28 cellular contexts compared by ENCODE assay signal in the genomic region with DNA sequence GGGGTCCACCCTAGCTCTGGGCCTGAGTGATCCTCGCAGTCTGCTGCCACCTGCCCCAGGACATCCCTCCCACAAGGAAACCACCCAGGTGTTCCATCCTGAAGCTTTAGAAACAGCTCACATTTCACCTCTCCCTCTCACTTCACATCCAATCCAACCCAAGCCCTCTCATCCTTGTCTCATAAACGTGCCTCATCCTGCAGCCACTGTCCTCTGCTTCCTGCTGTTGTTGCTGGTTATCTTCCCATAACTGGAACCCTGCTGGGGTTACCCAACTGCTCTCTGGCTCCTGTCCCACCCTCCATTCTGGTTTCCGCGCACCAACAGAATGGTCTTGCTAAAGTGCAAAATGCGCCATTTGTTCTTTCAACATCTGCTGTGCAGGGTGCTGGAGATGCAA.
"Had no signal": no experiment of that assay in that cellular context is flagged by ENCODE, and none has a peak within 500 bp of the region (broad histone marks: within the 10 kb centered on the region; RNA-seq: fewer than 3 reads in every experiment).

No MANE protein-coding gene starts in this region.

- H3K36me3 ChIP-seq: brain microvascular endothelial cell, left lung, tibial nerve had no signal

- FAIRE-seq: small intestine, urothelium cell line had no signal

- H3K9me3 ChIP-seq: left lung, tibial nerve had no signal

- H3K27me3 ChIP-seq: brain microvascular endothelial cell, hepatocyte, left lung, tibial nerve had no signal

- H3K4me3 ChIP-seq: hepatocyte, left lung, lung, tibial nerve had no signal

- DNase-seq: activated CD4-positive, alpha-beta T cell treated with anti-CD3 and anti-CD28 coated beads, Interleukin-2, amount 10 ng/mL, durations not matched to agents 7 days and 5 days; activated CD4-positive, CD25-positive, alpha-beta regulatory T cell treated with anti-CD3 and anti-CD28 coated beads, Interleukin-2, amount 50 U/mL, for 72 hours; activated CD8-positive, alpha-beta memory T cell treated with anti-CD3 and anti-CD28 coated beads, Interleukin-2, amount 10 ng/mL, durations not matched to agents 7 days and 5 days; activated CD8-positive, alpha-beta T cell treated with anti-CD3 and anti-CD28 coated beads for 36 hours; activated T-cell treated with anti-CD3 and anti-CD28 coated beads for 4 hours; aorta; brain microvascular endothelial cell; central memory CD4-positive, alpha-beta T cell; dermis blood vessel endothelial cell; effector CD8-positive, alpha-beta T cell; foreskin melanocyte; immature natural killer cell; left lung; naive thymus-derived CD4-positive, alpha-beta T cell; occipital lobe; posterior cingulate gyrus; small intestine; stimulated activated CD4-positive, alpha-beta T cell treated with anti-CD3 and anti-CD28 coated beads, Interleukin-2, amount 100 ng/mL, for 24 hours; stimulated activated naive CD8-positive, alpha-beta T cell treated with anti-CD3 and anti-CD28 coated beads, Interleukin-15, amount 100 ng/mL, for 72 hours had no signal

- H3K4me1 ChIP-seq: left lung, tibial nerve had no signal

- ATAC-seq: activated CD8-positive, alpha-beta memory T cell treated with anti-CD3 and anti-CD28 coated beads, Interleukin-2, amount 10 ng/mL, durations not matched to agents 7 days and 5 days; activated CD8-positive, alpha-beta T cell treated with anti-CD3 and anti-CD28 coated beads for 36 hours; activated naive CD4-positive, alpha-beta T cell treated with anti-CD3 and anti-CD28 coated beads, Interleukin-2, amount 50 U/mL, for 72 hours; activated T-helper 17 cell treated with anti-CD3 and anti-CD28 coated beads, Interleukin-2, amount 50 U/mL, for 72 hours; left lung; naive thymus-derived CD4-positive, alpha-beta T cell; sciatic nerve; stimulated activated effector memory CD8-positive, alpha-beta T cell treated with anti-CD3 and anti-CD28 coated beads, Interleukin-12 subunit alpha, Interleukin-12 subunit beta, amount 100 ng/mL, for 72 hours; stimulated activated naive CD8-positive, alpha-beta T cell treated with anti-CD3 and anti-CD28 coated beads, Interleukin-15, amount 100 ng/mL, for 72 hours had no signal

- H3K27ac ChIP-seq: brain microvascular endothelial cell, hepatocyte, left lung, tibial nerve, VCaP had no signal
